In genomic region chr5:87126869-87127268, GRCh38 we compare ENCODE assay signal across 31 cellular contexts.
A peak's percentile ranks its signal among the peaks of the same experiment; 100 is the strongest.
DNase-seq lines count a peak whose midpoint lies in the region; ATAC-seq and TF ChIP-seq lines count a peak whose summit lies in the region.
"Had no signal": no experiment of that assay in that cellular context is flagged by ENCODE, and none has a peak within 500 bp of the region (broad histone marks: within the 10 kb centered on the region; RNA-seq: fewer than 3 reads in every experiment).

No MANE protein-coding gene starts in this region.

- no peak for TF ChIP-seq RAD21 in SK-N-SH (IDR thresholded peaks at IDR 0.05; ENCODE audit: low read length)

- intact Hi-C loops in right cardiac atrium (cut with DNase I) = no loop called here
- intact Hi-C loops in heart left ventricle (cut with DNase I) = no loop called here

- H3K27ac ChIP-seq in right cardiac atrium (ENCODE audit: low read length) (peak overlapping the region; percentile 35), heart left ventricle (no peak overlapping the region), SK-N-SH (ENCODE audit: low read depth in 2 of 2, low read length in 1 of 2) (peak overlapping the region; percentile 68 to 94; a peak in 3 of 4 replicates)
- H3K27ac ChIP-seq: right lobe of liver, SJSA1 had no signal

- peak overlapping the region; percentile 61; the same call in 1 of the 2 replicates for H2AFZ ChIP-seq in SK-N-SH (ENCODE audit: low read depth)

- H3K4me3 ChIP-seq in right cardiac atrium (ENCODE audit: low read length) = no peak overlapping the region
- H3K4me3 ChIP-seq in heart left ventricle = no peak overlapping the region
- no peak overlapping the region for H3K4me3 ChIP-seq in SK-N-SH (ENCODE audit: low read depth in 2 of 2, low read length in 1 of 2)
- H3K4me3 ChIP-seq in skeletal muscle satellite cell (ENCODE audit: low read length) = peak overlapping the region; percentile 3
- H3K4me3 ChIP-seq: right lobe of liver, SJSA1 had no signal

- 66% methylated on average over 3 of the region's 3 CpGs for WGBS in right cardiac atrium
- 67 to 69% (median 68%) methylated on average over 3 of the region's 3 CpGs for WGBS in heart left ventricle, 4 donors
- 39% methylated on average over 3 of the region's 3 CpGs for WGBS in SK-N-SH (ENCODE audit: low lambda C conversion rate)

- peaks cover under 1% of the 10 kb centered on the region for H3K36me3 Mint-ChIP-seq in central memory CD8-positive, alpha-beta T cell (ENCODE audit: insufficient read depth)
- H3K36me3 Mint-ChIP-seq: CD8-positive, alpha-beta T cell; mesothelial cell of epicardium; naive B cell; T-cell; type B pancreatic cell had no signal

- no peaks in the 10 kb centered on the region for H3K9me3 ChIP-seq in right cardiac atrium (ENCODE audit: control insufficient read depth, low read length)
- no peaks in the 10 kb centered on the region for H3K9me3 ChIP-seq in heart left ventricle
- H3K9me3 ChIP-seq in SK-N-SH = no peaks in the 10 kb centered on the region
- no peaks in the 10 kb centered on the region for H3K9me3 ChIP-seq in skeletal muscle satellite cell (replicated peaks; ENCODE audit: low read length)
- H3K9me3 ChIP-seq: right lobe of liver, SJSA1 had no signal

- H3K36me3 ChIP-seq in heart left ventricle (no peaks in the 10 kb centered on the region), SK-N-SH (replicated peaks in 1 of 2; ENCODE audit: control insufficient read depth in 1 of 2, insufficient read depth in 2 of 2, low read length in 1 of 2) (no peaks in the 10 kb centered on the region), skeletal muscle satellite cell (ENCODE audit: insufficient read depth, low read length) (no peaks in the 10 kb centered on the region)
- H3K36me3 ChIP-seq: right lobe of liver, SJSA1 had no signal

- TF ChIP-seq CTCF in heart left ventricle (IDR thresholded peaks at IDR 0.05) (no peak), SK-N-SH (IDR thresholded peaks at IDR 0.05) (no peak)

- no peaks in the 10 kb centered on the region for H3K9me2 ChIP-seq in SK-N-SH

- H3K4me1 ChIP-seq in right cardiac atrium (ENCODE audit: control insufficient read depth, insufficient read depth, low read length) (no peaks in the 10 kb centered on the region), heart left ventricle (peaks cover 0 to 12% (median 0%) of the 10 kb centered on the region in 12 donors), SK-N-SH (ENCODE audit: control insufficient read depth in 1 of 2, insufficient read depth in 2 of 2, low read depth in 1 of 2, low read length in 1 of 2) (peaks cover 0 to 57% of the 10 kb centered on the region in 2 experiments; a peak in 3 of 4 replicates), skeletal muscle satellite cell (ENCODE audit: control insufficient read depth, insufficient read depth, low read length) (peaks cover 65% of the 10 kb centered on the region)
- H3K4me1 ChIP-seq: right lobe of liver had no signal

- H3K27me3 ChIP-seq in right cardiac atrium (ENCODE audit: control insufficient read depth, insufficient read depth) = no peaks in the 10 kb centered on the region
- no peaks in the 10 kb centered on the region for H3K27me3 ChIP-seq in heart left ventricle
- H3K27me3 ChIP-seq in SK-N-SH (ENCODE audit: insufficient read depth) = no peaks in the 10 kb centered on the region
- no peaks in the 10 kb centered on the region for H3K27me3 ChIP-seq in skeletal muscle satellite cell (ENCODE audit: control insufficient read depth, insufficient read depth, low read length)
- H3K27me3 ChIP-seq: right lobe of liver, SJSA1 had no signal

- CTCF ChIA-PET in SK-N-SH (lab: Yijun Ruan, JAX) = no interaction called here

- POLR2A ChIA-PET in SK-N-SH (lab: Yijun Ruan, JAX) = no interaction called here

- no peaks in the 10 kb centered on the region for H3K79me2 ChIP-seq in SK-N-SH (ENCODE audit: insufficient read depth)

- H3K4me3 Mint-ChIP-seq in central memory CD8-positive, alpha-beta T cell = no peak overlapping the region
- H3K4me3 Mint-ChIP-seq: activated B cell treated with CpG ODN at 0.5 μM for 24 hours; B cell; CD8-positive, alpha-beta T cell; effector memory CD8-positive, alpha-beta T cell; mesothelial cell of epicardium; naive B cell; T-cell; type B pancreatic cell had no signal

- H3K4me2 ChIP-seq in SK-N-SH (peak overlapping the region; percentile 18; the same call in 1 of the 2 replicates), skeletal muscle satellite cell (ENCODE audit: low read length) (peak overlapping the region; percentile 59)

- peaks cover 49% of the 10 kb centered on the region for H3F3A ChIP-seq in SK-N-SH (replicated peaks; ENCODE audit: insufficient read depth)

- DNase-seq in right cardiac atrium (no peak), heart left ventricle (no peak), SK-N-SH (no peak), NCI-H2196 (lab: John Stamatoyannopoulos, UW; ENCODE audit: unreplicated experiment) (no peak)
- DNase-seq in central memory CD8-positive, alpha-beta T cell (ENCODE audit: low spot score in 2 of 2) = no peak
- DNase-seq: activated B cell treated with CpG ODN at 0.5 μM for 24 hours; activated CD4-positive, alpha-beta T cell treated with anti-CD3 and anti-CD28 coated beads, Interleukin-2, amount 50 U/mL, for 1 hour; activated naive CD4-positive, alpha-beta T cell treated with anti-CD3 and anti-CD28 coated beads, Interleukin-2, amount 50 U/mL, for 16 hours; aorta; CD8-positive, alpha-beta T cell; cortex of kidney; DMS 273 treated with DMSO at 0.1 percent for 48 hours; effector memory CD8-positive, alpha-beta T cell; erythroblast; Karpas-422; naive B cell; NCI-H1436 treated with DMSO at 0.1 percent for 48 hours; NCI-H2107; NCI-H748 treated with DMSO at 0.1 percent for 48 hours; right lobe of liver; stimulated activated CD4-positive, alpha-beta T cell treated with anti-CD3 and anti-CD28 coated beads, Interleukin-4, amount 100 ng/mL, for 24 hours; T-cell had no signal

- no peak for TF ChIP-seq EP300 in SK-N-SH (IDR thresholded peaks at IDR 0.05; ENCODE audit: borderline replicate concordance in 1 of 2, low read depth in 1 of 2, low read length in 1 of 2)

- ATAC-seq in right cardiac atrium (no peak), heart left ventricle (no peak), GM21576 (IDR thresholded peaks at IDR 0.05; ENCODE audit: unreplicated experiment) (no peak), HG03045 (IDR thresholded peaks at IDR 0.05; ENCODE audit: unreplicated experiment) (no peak)
- ATAC-seq in central memory CD8-positive, alpha-beta T cell (replicated peaks; ENCODE audit: extremely low read depth, poor library complexity, severe bottlenecking) = no peak
- ATAC-seq: CD8-positive, alpha-beta T cell; left lobe of liver; right lobe of liver had no signal

- peak overlapping the region; percentile 21 for H3K27ac Mint-ChIP-seq in central memory CD8-positive, alpha-beta T cell (ENCODE audit: low read depth)
- H3K27ac Mint-ChIP-seq: activated B cell treated with CpG ODN at 0.5 μM for 24 hours; B cell; CD8-positive, alpha-beta T cell; mesothelial cell of epicardium; naive B cell; progenitor cell of endocrine pancreas; type B pancreatic cell had no signal

- no peaks in the 10 kb centered on the region for H4K20me1 ChIP-seq in SK-N-SH (ENCODE audit: insufficient read depth)

- H3K9me3 Mint-ChIP-seq in central memory CD8-positive, alpha-beta T cell = no peaks in the 10 kb centered on the region
- H3K9me3 Mint-ChIP-seq: activated B cell treated with CpG ODN at 0.5 μM for 24 hours; CD8-positive, alpha-beta T cell; mesothelial cell of epicardium; naive B cell; T-cell; type B pancreatic cell had no signal

- H3K9ac ChIP-seq in SK-N-SH (peak overlapping the region; percentile 61; the same call in 1 of the 2 replicates), skeletal muscle satellite cell (ENCODE audit: low read depth, low read length) (peak overlapping the region; percentile 34)

- TF ChIP-seq POLR2A in heart left ventricle (IDR thresholded peaks at IDR 0.05) = no peak

- peaks cover 27% of the 10 kb centered on the region for H3K4me1 Mint-ChIP-seq in central memory CD8-positive, alpha-beta T cell

- H3K27me3 Mint-ChIP-seq in central memory CD8-positive, alpha-beta T cell = no peaks in the 10 kb centered on the region
- H3K27me3 Mint-ChIP-seq: activated B cell treated with CpG ODN at 0.5 μM for 24 hours; B cell; effector memory CD8-positive, alpha-beta T cell; naive B cell; progenitor cell of endocrine pancreas; T-cell; type B pancreatic cell had no signal

TF ChIP-seq in SK-N-SH, 30 proteins besides CTCF, POLR2A, EP300 and RAD21:
- TF ChIP-seq TEAD4 (IDR thresholded peaks at IDR 0.05; ENCODE audit: borderline replicate concordance, insufficient read depth) (no peak), YY1 (IDR thresholded peaks at IDR 0.05; ENCODE audit: low read depth) (peak; percentile 24; the same call in 1 of the 2 replicates)

Comparison
In these comparisons a context has a peak if more than half of its experiments do, and no peak if none do; other contexts are left out.
1. H3K27ac ChIP-seq: peak in right cardiac atrium (single experiment) and SK-N-SH (2 of 2); none in heart left ventricle (0 of 12).